Comparison of ENCODE assay signal across 13 cellular contexts in the genomic region with DNA sequence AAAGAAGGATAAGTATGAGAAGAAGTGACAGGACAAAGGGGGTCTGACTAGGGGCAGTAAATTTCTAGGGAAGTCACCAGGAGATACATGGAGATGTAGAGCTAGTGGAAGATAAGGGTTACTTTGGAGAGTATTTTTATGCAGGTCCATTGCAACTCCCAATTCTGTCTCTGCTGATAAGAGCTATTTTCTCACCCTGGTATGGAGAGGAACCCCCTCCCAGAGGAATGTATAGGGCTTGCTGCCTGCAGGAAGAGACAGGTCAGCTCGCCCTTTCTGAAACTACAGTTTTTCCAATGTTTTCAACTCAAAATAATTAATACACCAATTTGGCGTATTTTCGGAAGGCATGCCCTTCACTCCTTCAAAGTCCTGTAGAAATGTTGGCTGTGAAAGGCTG. TPM values are rescaled to one million over a fixed set of nuclear protein-coding genes. Genes with fewer than 3 reads are reported as not detected.
"Had no signal": no experiment of that assay in that cellular context is flagged by ENCODE, and none has a peak within 500 bp of the region (broad histone marks: within the 10 kb centered on the region; RNA-seq: fewer than 3 reads in every experiment).

No MANE protein-coding gene starts in this region.

- H3K4me3 Mint-ChIP-seq: endodermal cell; mesothelial cell of epicardium; natural killer cell treated with Interleukin-12 subunit alpha and Interleukin-12 subunit beta and Interleukin-15 and Interleukin-18, amount 100 ng/mL, for 72 hours had no signal

- DNase-seq: effector CD4-positive, alpha-beta T cell; endodermal cell; foreskin melanocyte; occipital lobe; pancreas; stimulated activated CD4-positive, alpha-beta T cell treated with anti-CD3 and anti-CD28 coated beads, Interleukin-12 subunit alpha, Interleukin-12 subunit beta, amount 100 ng/mL, for 4 hours; stimulated activated naive CD4-positive, alpha-beta T cell; stomach; substantia nigra; transverse colon had no signal

- H3K36me3 Mint-ChIP-seq: mesothelial cell of epicardium; natural killer cell treated with Interleukin-12 subunit alpha and Interleukin-12 subunit beta and Interleukin-15 and Interleukin-18, amount 100 ng/mL, for 72 hours had no signal

- H3K27ac Mint-ChIP-seq: endodermal cell; mesothelial cell of epicardium; natural killer cell treated with Interleukin-12 subunit alpha and Interleukin-12 subunit beta and Interleukin-15 and Interleukin-18, amount 100 ng/mL, for 72 hours had no signal

- H3K9me3 Mint-ChIP-seq: endodermal cell; mesothelial cell of epicardium; natural killer cell treated with Interleukin-12 subunit alpha and Interleukin-12 subunit beta and Interleukin-15 and Interleukin-18, amount 100 ng/mL, for 72 hours had no signal

- ATAC-seq: pancreas, right lobe of liver had no signal

RNA-seq across cellular contexts. Expression of gene CORO2B, which starts 11.4 kb away (rescaled TPM):
- total RNA-seq: natural killer cell treated with Interleukin-12 subunit alpha and Interleukin-12 subunit beta and Interleukin-15 and Interleukin-18, amount 100 ng/mL, for 72 hours had no signal
